ENCODE assay signal across 27 cellular contexts in genomic region chr5:58394326-58394725, GRCh38.
"Had no signal": no experiment of that assay in that cellular context is flagged by ENCODE, and none has a peak within 500 bp of the region (broad histone marks: within the 10 kb centered on the region; RNA-seq: fewer than 3 reads in every experiment).

No MANE protein-coding gene starts in this region.

- H3K4me3 Mint-ChIP-seq: naive B cell; nephron; neural crest cell; stimulated activated naive B cell treated with anti-CD40 and anti-IgM and Interleukin-4, amounts not matched to agents 10 μg/mL and 1 μg/mL and 100 μg/mL, for 72 hours had no signal

- H3K36me3 Mint-ChIP-seq: naive B cell; stimulated activated naive B cell treated with anti-CD40 and anti-IgM and Interleukin-4, amounts not matched to agents 10 μg/mL and 1 μg/mL and 100 μg/mL, for 72 hours had no signal

- H3K4me1 Mint-ChIP-seq: naive B cell; nephron; neural crest cell; stimulated activated naive B cell treated with anti-CD40 and anti-IgM and Interleukin-4, amounts not matched to agents 10 μg/mL and 1 μg/mL and 100 μg/mL, for 72 hours had no signal

- H3K9me3 ChIP-seq: left ventricle myocardium inferior, pancreas, prostate gland, stomach, testis, thyroid gland, transverse colon, upper lobe of left lung, vagina had no signal

- ATAC-seq: pancreas; right cardiac atrium; sciatic nerve; stimulated activated naive B cell treated with anti-CD40 and anti-IgM and Interleukin-4, amounts not matched to agents 10 μg/mL and 1 μg/mL and 100 μg/mL, for 72 hours; stimulated activated naive CD8-positive, alpha-beta T cell treated with anti-CD3 and anti-CD28 coated beads, Interleukin-15, Interleukin-2, amounts not matched to agents 100 U/mL and 50 U/mL, for 24 hours had no signal

- H3K4me1 ChIP-seq: pancreas, prostate gland, stomach, testis, transverse colon, upper lobe of left lung, vagina had no signal

- H3K27me3 ChIP-seq: hepatocyte, pancreas, stomach, testis, thyroid gland, transverse colon, upper lobe of left lung, vagina had no signal

- H3K4me2 ChIP-seq: hepatocyte had no signal

- H3K36me3 ChIP-seq: left ventricle myocardium inferior, pancreas, prostate gland, stomach, thyroid gland, transverse colon, upper lobe of left lung, vagina had no signal

- H3K27me3 Mint-ChIP-seq: stimulated activated naive B cell treated with anti-CD40 and anti-IgM and Interleukin-4, amounts not matched to agents 10 μg/mL and 1 μg/mL and 100 μg/mL, for 72 hours had no signal

- H3K4me3 ChIP-seq: hepatocyte, left ventricle myocardium inferior, lung, pancreas, prostate gland, skin epidermis, stomach, testis, thyroid gland, transverse colon, upper lobe of left lung, vagina had no signal

- H3K27ac ChIP-seq: hepatocyte, left ventricle myocardium inferior, pancreas, prostate gland, skin epidermis, stomach, testis, thyroid gland, transverse colon, upper lobe of left lung, vagina had no signal

- FAIRE-seq: pancreas had no signal

- H3K9me3 Mint-ChIP-seq: stimulated activated naive B cell treated with anti-CD40 and anti-IgM and Interleukin-4, amounts not matched to agents 10 μg/mL and 1 μg/mL and 100 μg/mL, for 72 hours had no signal

- H3K27ac Mint-ChIP-seq: naive B cell; nephron; stimulated activated naive B cell treated with anti-CD40 and anti-IgM and Interleukin-4, amounts not matched to agents 10 μg/mL and 1 μg/mL and 100 μg/mL, for 72 hours had no signal

- DNase-seq: left ventricle myocardium inferior; mesenchymal stem cell; naive B cell; nucleus accumbens; pancreas; posterior cingulate gyrus; retina; right cardiac atrium; stimulated activated CD4-positive, alpha-beta T cell treated with anti-CD3 and anti-CD28 coated beads, Interleukin-12 subunit alpha, Interleukin-12 subunit beta, amount 100 ng/mL, for 4 hours; stimulated activated CD4-positive, alpha-beta T cell treated with anti-CD3 and anti-CD28 coated beads, Interleukin-15, amount 100 ng/mL, for 24 hours; stimulated activated CD4-positive, alpha-beta T cell treated with anti-CD3 and anti-CD28 coated beads, Interleukin-2, amount 100 ng/mL, for 24 hours; stimulated activated CD4-positive, alpha-beta T cell treated with anti-CD3 and anti-CD28 coated beads, Interleukin-4, amount 100 ng/mL, for 1 hour; stimulated activated naive B cell treated with anti-CD40 and anti-IgM and Interleukin-4, amounts not matched to agents 10 μg/mL and 1 μg/mL and 100 μg/mL, for 72 hours; stimulated activated naive CD8-positive, alpha-beta T cell treated with anti-CD3 and anti-CD28 coated beads, Interleukin-15, Interleukin-2, amounts not matched to agents 100 U/mL and 50 U/mL, for 24 hours; stomach; testis; transverse colon; upper lobe of left lung had no signal
